In genomic region chr14:101903111-101903561, GRCh38 we compare ENCODE assay signal across 26 cellular contexts.
DNase-seq lines count a peak whose midpoint lies in the region; FAIRE-seq and TF ChIP-seq lines count a peak whose summit lies in the region.
"Had no signal": no experiment of that assay in that cellular context is flagged by ENCODE, and none has a peak within 500 bp of the region (broad histone marks: within the 10 kb centered on the region; RNA-seq: fewer than 3 reads in every experiment).

No MANE protein-coding gene starts in this region.

- H3K27me3 ChIP-seq in astrocyte (ENCODE audit: insufficient read depth, low read length) = no peaks in the 10 kb centered on the region
- no peaks in the 10 kb centered on the region for H3K27me3 ChIP-seq in layer of hippocampus (ENCODE audit: control insufficient read depth, insufficient read depth, low read length)
- no peaks in the 10 kb centered on the region for H3K27me3 ChIP-seq in skeletal muscle tissue (ENCODE audit: control insufficient read depth in 3 of 3, insufficient read depth in 3 of 3, low read length in 3 of 3)
- H3K27me3 ChIP-seq: ascending aorta, ovary, SJCRH30, transverse colon had no signal

- no peak overlapping the region for H2AFZ ChIP-seq in astrocyte (ENCODE audit: low read depth, low read length)

- peaks cover 18% of the 10 kb centered on the region for H3K36me3 Mint-ChIP-seq in astrocyte (ENCODE audit: low read depth, unreplicated experiment)

- H3K4me1 ChIP-seq in astrocyte (ENCODE audit: insufficient read depth, low read length) (no peaks in the 10 kb centered on the region), skeletal muscle tissue (ENCODE audit: control insufficient read depth in 3 of 3, insufficient read depth in 3 of 3, low read length in 3 of 3) (peaks cover 9 to 16% (median 12%) of the 10 kb centered on the region in 3 donors)
- H3K4me1 ChIP-seq: ascending aorta, SJCRH30, transverse colon had no signal

- no peak overlapping the region for H3K4me2 ChIP-seq in astrocyte (ENCODE audit: low read length)
- H3K4me2 ChIP-seq: KMS-11 had no signal

- H3K9me3 ChIP-seq in astrocyte (ENCODE audit: insufficient read depth, low read depth, low read length) (no peaks in the 10 kb centered on the region), skeletal muscle tissue (ENCODE audit: control insufficient read depth in 3 of 3, low read length in 3 of 3) (no peaks in the 10 kb centered on the region)
- H3K9me3 ChIP-seq: ascending aorta, ovary, SJCRH30, transverse colon had no signal

- H3K27ac ChIP-seq in astrocyte (ENCODE audit: low read depth, low read length) (no peak overlapping the region), cingulate gyrus (ENCODE audit: low read depth, low read length) (peak overlapping the region; percentile 65), layer of hippocampus (ENCODE audit: low read depth, low read length) (peak overlapping the region; percentile 24), skeletal muscle tissue (ENCODE audit: low read depth, low read length) (peak overlapping the region; percentile 49)
- H3K27ac ChIP-seq: ascending aorta, KMS-11, ovary, SJCRH30, transverse colon, VCaP had no signal

- FAIRE-seq in astrocyte (lab: Jason Lieb, UNC) = no peak
- FAIRE-seq: endometrium, islet of Langerhans had no signal

- H3K36me3 ChIP-seq in astrocyte (ENCODE audit: insufficient read depth, low read length) (peaks cover 30% of the 10 kb centered on the region), skeletal muscle tissue (ENCODE audit: control insufficient read depth in 3 of 3, insufficient read depth in 3 of 3, low read length in 3 of 3) (peaks cover 57 to 78% (median 68%) of the 10 kb centered on the region in 3 donors)
- H3K36me3 ChIP-seq: ovary had no signal

- H3K9me3 Mint-ChIP-seq in astrocyte (ENCODE audit: unreplicated experiment) = no peaks in the 10 kb centered on the region
- H3K9me3 Mint-ChIP-seq: activated naive CD4-positive, alpha-beta T cell treated with anti-CD3 and anti-CD28 coated beads for 36 hours; naive B cell; T-helper 1 cell treated with Interleukin-12 subunit alpha and Interleukin-12 subunit beta and Interleukin-4 antibody, amounts not matched to agents 30 μg/mL and 1 μg/mL, for 36 hours had no signal

- TF ChIP-seq CTCF in astrocyte (IDR thresholded peaks at IDR 0.05; ENCODE audit: insufficient read depth, low read depth, low read length) = no peak

- no peak for DNase-seq in astrocyte (ENCODE audit: low read depth)
- no peak for DNase-seq in NCI-H774 (lab: John Stamatoyannopoulos, UW)
- no peak for DNase-seq in mucosa of gallbladder (ENCODE audit: low spot score)
- no peak for DNase-seq in NCI-H1417 treated with DMSO at 0.1 percent for 48 hours (lab: John Stamatoyannopoulos, UW)
- DNase-seq: activated CD4-positive, alpha-beta T cell treated with anti-CD3 and anti-CD28 coated beads, Interleukin-2, amount 50 U/mL, for 1 hour; activated naive CD4-positive, alpha-beta T cell treated with anti-CD3 and anti-CD28 coated beads for 36 hours; cortex of kidney; DMS79; HCEC 1CT; naive B cell; NCI-H1930; NCI-H226; SJCRH30; stimulated activated CD4-positive, alpha-beta T cell treated with anti-CD3 and anti-CD28 coated beads, Interleukin-2, amount 100 ng/mL, for 24 hours; stimulated activated naive CD8-positive, alpha-beta T cell treated with anti-CD3 and anti-CD28 coated beads, Interleukin-15, Interleukin-2, amounts not matched to agents 100 U/mL and 50 U/mL, for 24 hours; transverse colon had no signal

- peaks cover 3% of the 10 kb centered on the region for H4K20me1 ChIP-seq in astrocyte (ENCODE audit: insufficient read depth, low read length)

- H3K79me2 ChIP-seq in astrocyte (ENCODE audit: insufficient read depth, low read length) = no peaks in the 10 kb centered on the region

- H3K27me3 Mint-ChIP-seq in astrocyte (ENCODE audit: low read depth, unreplicated experiment) = no peaks in the 10 kb centered on the region
- H3K27me3 Mint-ChIP-seq: naive B cell had no signal

- no peaks in the 10 kb centered on the region for H3K4me1 Mint-ChIP-seq in astrocyte (ENCODE audit: low read depth, unreplicated experiment)

- H3K4me3 Mint-ChIP-seq in astrocyte (ENCODE audit: unreplicated experiment) = peak overlapping the region; percentile 34
- H3K4me3 Mint-ChIP-seq: activated naive CD4-positive, alpha-beta T cell treated with anti-CD3 and anti-CD28 coated beads for 36 hours; naive B cell; T-helper 1 cell treated with Interleukin-12 subunit alpha and Interleukin-12 subunit beta and Interleukin-4 antibody, amounts not matched to agents 30 μg/mL and 1 μg/mL, for 36 hours had no signal

- no peak overlapping the region for H3K9ac ChIP-seq in astrocyte (ENCODE audit: low read length)
- H3K9ac ChIP-seq in skeletal muscle tissue (ENCODE audit: low read depth in 1 of 3, low read length in 3 of 3) = no peak overlapping the region
- H3K9ac ChIP-seq: KMS-11 had no signal

- no peak overlapping the region for H3K4me3 ChIP-seq in astrocyte (ENCODE audit: insufficient read depth, low read depth, low read length)
- peak overlapping the region in 2 of 3 donors; percentile 5 to 61 for H3K4me3 ChIP-seq in skeletal muscle tissue (ENCODE audit: low read length in 3 of 3)
- H3K4me3 ChIP-seq: ascending aorta, ovary, SJCRH30, transverse colon had no signal

- no peak overlapping the region for H3K27ac Mint-ChIP-seq in astrocyte (ENCODE audit: unreplicated experiment)
- H3K27ac Mint-ChIP-seq: activated naive CD4-positive, alpha-beta T cell treated with anti-CD3 and anti-CD28 coated beads for 36 hours; T-helper 1 cell treated with Interleukin-12 subunit alpha and Interleukin-12 subunit beta and Interleukin-4 antibody, amounts not matched to agents 30 μg/mL and 1 μg/mL, for 36 hours had no signal
